9 cellular contexts compared by ENCODE assay signal in the genomic region with DNA sequence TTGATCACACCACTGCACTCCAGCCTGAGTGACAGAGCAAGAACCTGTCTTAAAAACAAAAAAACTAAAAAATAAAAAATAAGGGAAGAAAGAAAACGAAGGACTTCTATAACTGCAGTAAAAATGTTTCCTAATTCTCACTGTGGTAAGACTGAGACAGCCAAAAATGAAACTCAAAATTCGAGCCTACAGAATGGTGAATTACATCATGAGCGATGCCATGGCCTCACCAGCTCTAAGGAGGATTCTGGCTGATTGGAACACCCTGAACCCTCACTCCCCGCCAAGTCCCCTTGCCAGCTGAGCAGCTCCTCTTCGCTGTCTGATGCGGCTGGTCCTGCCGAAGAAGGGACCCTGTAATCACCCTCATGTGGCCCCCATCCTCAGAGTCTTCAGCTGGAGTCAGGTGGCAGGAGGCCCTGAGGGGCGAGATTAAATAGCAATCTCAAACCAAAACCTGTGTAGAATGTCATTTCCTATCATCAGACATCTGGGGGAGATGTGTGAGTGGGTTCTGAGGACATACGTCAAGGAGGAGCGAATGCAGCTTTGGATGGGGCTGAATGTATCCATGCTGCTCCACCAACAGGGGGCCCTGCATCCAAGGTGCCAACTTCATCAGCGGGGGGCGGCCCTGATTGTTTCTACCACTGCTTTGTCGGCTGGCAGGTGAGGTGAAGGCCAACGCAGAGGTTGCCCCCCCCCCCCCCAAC. TPM values are rescaled to one million over a fixed set of nuclear protein-coding genes. Genes with fewer than 3 reads are reported as not detected.
A peak's percentile ranks its signal among the peaks of the same experiment; 100 is the strongest.
DNase-seq lines count a peak whose midpoint lies in the region; ATAC-seq and TF ChIP-seq lines count a peak whose summit lies in the region.
"Had no signal": no experiment of that assay in that cellular context is flagged by ENCODE, and none has a peak within 500 bp of the region (broad histone marks: within the 10 kb centered on the region; RNA-seq: fewer than 3 reads in every experiment).

No MANE protein-coding gene starts in this region.

- H3K4ac ChIP-seq in H9 (ENCODE audit: low read depth, low read length) = peak overlapping the region; percentile 79

- peaks cover 15 to 17% of the 10 kb centered on the region in 2 experiments for H3K9me3 Mint-ChIP-seq in H9
- H3K9me3 Mint-ChIP-seq in activated T-cell treated with anti-CD3 and anti-CD28 coated beads, Interleukin-2, amount 50 U/mL, for 72 hours = peaks cover 0 to 3% of the 10 kb centered on the region in 2 donors
- peaks cover 0 to 3% (median 0%) of the 10 kb centered on the region in 6 donors for H3K9me3 Mint-ChIP-seq in immature natural killer cell

- H2AK5ac ChIP-seq in H9 (ENCODE audit: insufficient read length, low read length) = peak overlapping the region; percentile 96

- H3K36me3 Mint-ChIP-seq in H9 (ENCODE audit: insufficient read depth in 1 of 3, low read depth in 3 of 3) (peaks cover 0 to 11% (median 3%) of the 10 kb centered on the region in 3 experiments; a peak in 3 of 7 replicates), immature natural killer cell (no peaks in the 10 kb centered on the region)
- no peaks in the 10 kb centered on the region for H3K36me3 Mint-ChIP-seq in activated T-cell treated with anti-CD3 and anti-CD28 coated beads, Interleukin-2, amount 50 U/mL, for 72 hours (ENCODE audit: insufficient read depth in 2 of 2)

- H3K23ac ChIP-seq in H9 (ENCODE audit: insufficient read length, low read depth, low read length) = no peak overlapping the region

- H3K79me1 ChIP-seq in H9 (ENCODE audit: insufficient read depth, low read depth, low read length, poor library complexity, severe bottlenecking) = no peaks in the 10 kb centered on the region

- no peak overlapping the region for H3K4me2 ChIP-seq in H9 (ENCODE audit: insufficient read depth, insufficient read length, low read length)

- peaks cover 1% of the 10 kb centered on the region for H3K27me3 Mint-ChIP-seq in H9 (ENCODE audit: low read depth)
- H3K27me3 Mint-ChIP-seq in activated T-cell treated with anti-CD3 and anti-CD28 coated beads, Interleukin-2, amount 50 U/mL, for 72 hours (ENCODE audit: low read depth) = peaks cover 38% of the 10 kb centered on the region
- peaks cover 10 to 30% (median 20%) of the 10 kb centered on the region in 3 donors for H3K27me3 Mint-ChIP-seq in immature natural killer cell (ENCODE audit: low read depth in 3 of 3)

- no peak overlapping the region for H2AFZ ChIP-seq in H9 (ENCODE audit: low read length)

- H2BK20ac ChIP-seq in H9 (ENCODE audit: low read depth, low read length, poor library complexity, severe bottlenecking) = peak overlapping the region; percentile 12

- peaks cover 39 to 40% of the 10 kb centered on the region in 2 experiments for H3K4me1 Mint-ChIP-seq in H9
- H3K4me1 Mint-ChIP-seq in activated T-cell treated with anti-CD3 and anti-CD28 coated beads, Interleukin-2, amount 50 U/mL, for 72 hours (ENCODE audit: low read depth) = peaks cover 5% of the 10 kb centered on the region
- H3K4me1 Mint-ChIP-seq in immature natural killer cell = peaks cover 7% of the 10 kb centered on the region in 2 donors

- H4K8ac ChIP-seq in H9 (replicated peaks; ENCODE audit: insufficient read length, low read depth, low read length) = no peak overlapping the region

- WGBS in H9 (ENCODE audit: extremely low coverage, insufficient read length, low lambda C conversion rate) = no CpG with 5 or more reads among the region's 14 CpGs
- WGBS in tibial nerve, 2 donors = 65 to 67% methylated on average over 14 of the region's 14 CpGs

- H3K4me3 ChIP-seq in BE2C (ENCODE audit: low read depth, low read length) = no peak overlapping the region
- H3K4me3 ChIP-seq in tibial nerve = no peak overlapping the region

- TF ChIP-seq CTCF in BE2C (IDR thresholded peaks at IDR 0.05; ENCODE audit: low read depth, low read length) (peak; percentile 63), H9 (conservative IDR thresholded peaks at IDR 0.05) (peak; percentile 69), tibial nerve (IDR thresholded peaks at IDR 0.05) (peak in 2 of 5 experiments; percentile 8 to 28)

- H3K79me2 ChIP-seq in H9 (ENCODE audit: insufficient read depth, low read length) = no peaks in the 10 kb centered on the region

- H3K9ac ChIP-seq in H9 (ENCODE audit: extremely low read depth, insufficient read length, low read length) = peak overlapping the region; percentile 21

- H3K18ac ChIP-seq in H9 (ENCODE audit: insufficient read length, low read depth, low read length) = peak overlapping the region; percentile 92

- no peaks in the 10 kb centered on the region for H3K23me2 ChIP-seq in H9 (ENCODE audit: insufficient read length, low read depth, low read length, poor library complexity, severe bottlenecking)

- no peak for TF ChIP-seq EP300 in tibial nerve (IDR thresholded peaks at IDR 0.05)

- DNase-seq in BE2C = no peak
- DNase-seq in H9 = peak; percentile 71
- DNase-seq in activated T-cell treated with anti-CD3 and anti-CD28 coated beads, Interleukin-2, amount 50 U/mL, for 72 hours = peak; percentile 30 to 45
- peak in 2 of 3 donors; percentile 18 to 30 for DNase-seq in immature natural killer cell
- DNase-seq in tibial nerve (ENCODE audit: low spot score in 2 of 2) = no peak
- no peak for DNase-seq in NCI-H2029 (lab: John Stamatoyannopoulos, UW)
- no peak for DNase-seq in stimulated activated CD4-positive, alpha-beta T cell treated with anti-CD3 and anti-CD28 coated beads, Interleukin-2, amount 100 ng/mL, for 24 hours
- DNase-seq in GM19238 (ENCODE audit: insufficient read length, low spot score) = no peak

- H3K36me3 ChIP-seq in BE2C (no peaks in the 10 kb centered on the region), tibial nerve (no peaks in the 10 kb centered on the region)

- H3K27ac ChIP-seq in H9 (ENCODE audit: insufficient read length, low read depth, low read length) (peak overlapping the region; percentile 94), tibial nerve (no peak overlapping the region)

- no peak overlapping the region for H2BK120ac ChIP-seq in H9 (ENCODE audit: low read depth, low read length, poor library complexity, severe bottlenecking)

- no peaks in the 10 kb centered on the region for H4K20me1 ChIP-seq in H9 (ENCODE audit: control insufficient read depth, insufficient read depth, insufficient read length)

- no peak overlapping the region for H3T11ph ChIP-seq in H9 (ENCODE audit: low read length)

- ATAC-seq in activated T-cell treated with anti-CD3 and anti-CD28 coated beads, Interleukin-2, amount 50 U/mL, for 72 hours (replicated peaks in 1 of 2) = peak; percentile 52 to 67

- H3K4me3 Mint-ChIP-seq in H9 = no peak overlapping the region
- no peak overlapping the region for H3K4me3 Mint-ChIP-seq in activated T-cell treated with anti-CD3 and anti-CD28 coated beads, Interleukin-2, amount 50 U/mL, for 72 hours
- H3K4me3 Mint-ChIP-seq in immature natural killer cell = peak overlapping the region in 1 of 5 donors; percentile 36
- H3K4me3 Mint-ChIP-seq: T-helper 2 cell treated with Interferon-gamma antibody and Interleukin-4, amounts not matched to agents 5 μg/mL and 100 μg/mL, for 36 hours had no signal

- H3K27ac Mint-ChIP-seq in H9 (peak overlapping the region in 2 of 3 experiments; percentile 60 to 96; a peak in 4 of 7 replicates), immature natural killer cell (peak overlapping the region in 3 of 6 donors; percentile 37 to 61 (median 45))
- no peak overlapping the region for H3K27ac Mint-ChIP-seq in activated T-cell treated with anti-CD3 and anti-CD28 coated beads, Interleukin-2, amount 50 U/mL, for 72 hours
- H3K27ac Mint-ChIP-seq: T-helper 2 cell treated with Interferon-gamma antibody and Interleukin-4, amounts not matched to agents 5 μg/mL and 100 μg/mL, for 36 hours had no signal

- peak overlapping the region; percentile 96 for H4K5ac ChIP-seq in H9 (ENCODE audit: insufficient read length, low read depth, low read length)

- peak overlapping the region; percentile 100 for H2BK12ac ChIP-seq in H9 (ENCODE audit: insufficient read length, low read depth, low read length)

- H3K4me1 ChIP-seq in BE2C (no peaks in the 10 kb centered on the region), H9 (ENCODE audit: insufficient read depth, low read length) (peaks cover 15% of the 10 kb centered on the region; the same call in 1 of the 2 replicates), tibial nerve (peaks cover 0 to 21% (median 0%) of the 10 kb centered on the region in 4 donors)

- H3K56ac ChIP-seq in H9 (ENCODE audit: insufficient read length, low read depth, low read length) = no peak overlapping the region

- H3K14ac ChIP-seq in H9 (ENCODE audit: insufficient read depth, low read length) = 0 out of 2 replicates have a peak overlapping the region, but pooled peaks have one; percentile 61

- TF ChIP-seq POLR2A in tibial nerve (IDR thresholded peaks at IDR 0.05) = no peak

- peak overlapping the region; percentile 59 for H4K91ac ChIP-seq in H9 (ENCODE audit: insufficient read length, low read depth, low read length)

- no peak overlapping the region; the same call in 1 of the 2 replicates for H2BK15ac ChIP-seq in H9 (ENCODE audit: low read depth, low read length)

- H3K9me3 ChIP-seq in BE2C (no peaks in the 10 kb centered on the region), H9 (ENCODE audit: control insufficient read depth, low read depth, low read length) (no peaks in the 10 kb centered on the region), tibial nerve (no peaks in the 10 kb centered on the region)

- H3K27me3 ChIP-seq in BE2C (0 out of 2 replicates have a peak, but pooled peaks cover 2% of the 10 kb centered on the region), H9 (ENCODE audit: insufficient read depth, low read length) (no peaks in the 10 kb centered on the region), tibial nerve (no peaks in the 10 kb centered on the region)

- peak overlapping the region; percentile 86 for H2BK5ac ChIP-seq in H9 (ENCODE audit: insufficient read length, low read length)

RNA-seq across cellular contexts. Expression of gene PDGFB, which starts 29.2 kb away (rescaled TPM):
- not detected for polyA plus RNA-seq in BE2C (2012; ENCODE audit: insufficient read depth, insufficient read length, low read depth)
- 6.1 and 7.1 TPM in 2 replicates for total RNA-seq in H9 (2021)
- 1 to 10 TPM; 2.9 to 4.6 TPM for total RNA-seq in activated T-cell treated with anti-CD3 and anti-CD28 coated beads, Interleukin-2, amount 50 U/mL, for 72 hours
- under 1 TPM in 2 of 3 donors, not detected in 1; 0.58 to 0.61 TPM for polyA plus RNA-seq in immature natural killer cell
- 10 to 100 TPM in 2 of 4 donors, 1 to 10 TPM in 2; 7.5 to 22.2 (median 10.2) TPM for total RNA-seq in tibial nerve

Comparison
In these comparisons a context has a peak if more than half of its experiments do, and no peak if none do; other contexts are left out.
1. DNase-seq: peak in H9 (single experiment), activated T-cell treated with anti-CD3 and anti-CD28 coated beads, Interleukin-2, amount 50 U/mL, for 72 hours (2 of 2) and immature natural killer cell (2 of 3); none in BE2C (single experiment), tibial nerve (0 of 2), NCI-H2029 (single experiment), stimulated activated CD4-positive, alpha-beta T cell treated with anti-CD3 and anti-CD28 coated beads, Interleukin-2, amount 100 ng/mL, for 24 hours (0 of 2) and GM19238 (single experiment).